Comparison of ENCODE assay signal across 23 cellular contexts in the genomic region with DNA sequence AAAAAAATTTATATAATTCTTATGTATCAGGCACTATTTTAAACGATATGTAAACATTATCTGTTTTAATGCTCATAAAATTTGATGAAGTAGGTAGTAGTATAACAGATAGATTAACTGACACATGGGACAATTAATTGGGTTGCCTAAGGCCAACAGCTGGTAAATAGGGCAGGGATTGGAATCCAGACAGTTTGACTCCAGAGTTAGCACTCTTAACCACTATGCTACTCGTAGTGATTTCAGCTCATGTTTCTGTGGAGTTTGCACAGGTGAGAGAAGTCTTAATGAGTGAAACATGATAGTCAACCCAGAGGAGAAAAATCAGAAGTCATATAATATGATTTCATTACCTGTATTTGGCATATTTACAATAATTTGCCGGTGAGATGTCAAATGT.
DNase-seq lines count a peak whose midpoint lies in the region; ATAC-seq lines count a peak whose summit lies in the region.
"Had no signal": no experiment of that assay in that cellular context is flagged by ENCODE, and none has a peak within 500 bp of the region (broad histone marks: within the 10 kb centered on the region; RNA-seq: fewer than 3 reads in every experiment).

No MANE protein-coding gene starts in this region.

- ATAC-seq in HG02623 (IDR thresholded peaks at IDR 0.05; ENCODE audit: unreplicated experiment) = no peak
- ATAC-seq: heart right ventricle, HepG2, mucosa of descending colon had no signal

- DNase-seq in DMS53 treated with DMSO at 0.1 percent for 48 hours (lab: John Stamatoyannopoulos, UW; ENCODE audit: unreplicated experiment) (peak; percentile 13), NCI-H1417 treated with DMSO at 0.1 percent for 48 hours (lab: John Stamatoyannopoulos, UW) (peak; percentile 50), NCI-H510A (lab: John Stamatoyannopoulos, UW) (peak; percentile 14), SHP77 treated with DMSO at 0.1 percent for 48 hours (lab: John Stamatoyannopoulos, UW) (peak; percentile 78), C1 segment of cervical spinal cord (lab: John Stamatoyannopoulos, UW) (no peak), glomerular visceral epithelial cell (ENCODE audit: extremely low spot score) (no peak), AG20443 (ENCODE audit: low spot score) (no peak)
- DNase-seq: activated CD4-positive, alpha-beta T cell treated with anti-CD3 and anti-CD28 coated beads, Interleukin-2, amount 50 U/mL, for 48 hours; activated CD4-positive, CD25-positive, alpha-beta regulatory T cell; activated CD8-positive, alpha-beta memory T cell treated with anti-CD3 and anti-CD28 coated beads, Interleukin-2, amount 50 U/mL, for 4 hours; activated naive CD4-positive, alpha-beta T cell treated with anti-CD3 and anti-CD28 coated beads for 36 hours; Caco-2; GOT3; heart right ventricle; HFFc6; Karpas-422; kidney glomerular epithelial cell; mucosa of descending colon; NCI-H446; stimulated activated naive CD4-positive, alpha-beta T cell treated with Interleukin-2 at 50 U/mL for 16 hours; T-helper 1 cell had no signal

Comparison
In these comparisons a context has a peak if more than half of its experiments do, and no peak if none do; other contexts are left out.
1. DNase-seq: peak in DMS53 treated with DMSO at 0.1 percent for 48 hours (single experiment), NCI-H1417 treated with DMSO at 0.1 percent for 48 hours (single experiment), NCI-H510A (single experiment) and SHP77 treated with DMSO at 0.1 percent for 48 hours (single experiment); none in C1 segment of cervical spinal cord (0 of 14), glomerular visceral epithelial cell (single experiment) and AG20443 (single experiment).